25 cellular contexts compared by ENCODE assay signal in the genomic region with DNA sequence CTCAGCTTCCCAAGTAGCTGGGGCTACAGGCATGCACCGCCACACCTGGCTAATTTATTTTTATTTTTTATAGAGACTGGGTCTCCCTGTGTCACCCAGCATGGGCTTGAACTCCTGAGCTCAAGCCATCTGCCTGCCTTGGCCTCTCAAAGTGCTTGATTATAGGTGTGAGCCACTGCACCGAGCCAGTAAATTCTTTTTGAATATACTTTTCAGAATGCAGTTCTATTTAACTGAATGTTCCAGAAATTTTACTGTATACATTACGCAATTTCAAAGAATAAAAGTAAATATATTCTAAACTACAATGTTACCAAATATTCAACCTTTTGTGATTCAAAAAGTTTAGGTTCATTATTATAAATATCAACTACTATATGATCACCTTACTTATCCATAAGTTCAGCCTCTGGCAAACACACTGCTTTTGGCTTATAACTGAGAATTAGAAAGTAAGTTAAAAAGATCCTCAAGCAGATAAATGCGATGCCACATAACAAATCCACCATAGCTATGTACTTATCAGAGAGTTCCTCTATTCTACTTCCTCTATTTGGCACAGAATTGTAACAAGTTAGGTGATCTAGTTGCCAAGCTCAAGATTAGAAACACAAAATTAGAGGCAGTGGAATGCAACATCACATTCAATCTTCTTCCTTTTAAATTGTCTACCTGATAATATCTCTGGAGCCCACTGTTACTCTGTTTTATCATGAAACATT.
DNase-seq lines count a peak whose midpoint lies in the region; ATAC-seq and TF ChIP-seq lines count a peak whose summit lies in the region.
"Had no signal": no experiment of that assay in that cellular context is flagged by ENCODE, and none has a peak within 500 bp of the region (broad histone marks: within the 10 kb centered on the region; RNA-seq: fewer than 3 reads in every experiment).

No MANE protein-coding gene starts in this region.

- intact Hi-C loops in left lung (cut with DNase I): no loop called here
- intact Hi-C loops in body of pancreas (cut with DNase I): no loop called here

- no peaks in the 10 kb centered on the region for H4K20me1 ChIP-seq in DOHH2 (ENCODE audit: control insufficient read depth, insufficient read depth, low read depth, low read length)

- DNase-seq in Kasumi-1 (lab: John Stamatoyannopoulos, UW) (peak; percentile 92 to 95), SKM-1 (lab: John Stamatoyannopoulos, UW; ENCODE audit: unreplicated experiment) (peak; percentile 70), left lung (no peak), body of pancreas (no peak)
- DNase-seq in activated CD4-positive, CD25-positive, alpha-beta regulatory T cell treated with anti-CD3 and anti-CD28 coated beads, Interleukin-2, amount 50 U/mL, for 72 hours: no peak
- DNase-seq: activated CD4-positive, CD25-positive, alpha-beta regulatory T cell; activated CD8-positive, alpha-beta T cell treated with anti-CD3 and anti-CD28 coated beads for 36 hours; activated naive CD4-positive, alpha-beta T cell treated with anti-CD3 and anti-CD28 coated beads, Interleukin-2, amount 10 ng/mL, durations not matched to agents 7 days and 5 days; activated T-cell treated with anti-CD3 and anti-CD28 coated beads, Interleukin-2, amount 50 U/mL, for 24 hours; DMS79 treated with DMSO at 0.1 percent for 48 hours; endodermal cell; head of caudate nucleus; HFFc6; naive thymus-derived CD8-positive, alpha-beta T cell; NCI-H1417 treated with DMSO at 0.1 percent for 48 hours; NCI-H2171; NCI-H774; RPMI8226; stimulated activated CD4-positive, alpha-beta T cell treated with anti-CD3 and anti-CD28 coated beads, Interleukin-1b, Interleukin-23, amount 100 ng/mL, for 48 hours; stimulated activated naive CD8-positive, alpha-beta T cell treated with anti-CD3 and anti-CD28 coated beads, Interleukin-15, Interleukin-2, amounts not matched to agents 100 U/mL and 50 U/mL, for 24 hours; transverse colon had no signal

- H3K27ac ChIP-seq in DOHH2 (ENCODE audit: low read depth, low read length): peak overlapping the region; percentile 91
- H3K27ac ChIP-seq in left lung: no peak overlapping the region
- H3K27ac ChIP-seq in body of pancreas: no peak overlapping the region
- H3K27ac ChIP-seq: transverse colon had no signal

- H3K27me3 ChIP-seq in DOHH2 (ENCODE audit: control insufficient read depth, low read length) (no peaks in the 10 kb centered on the region), left lung (no peaks in the 10 kb centered on the region), body of pancreas (no peaks in the 10 kb centered on the region)
- H3K27me3 ChIP-seq: transverse colon had no signal

- WGBS in body of pancreas, 2 donors: 78 to 91% methylated on average over 4 of the region's 4 CpGs

- TF ChIP-seq POLR2A in body of pancreas (IDR thresholded peaks at IDR 0.05): no peak

- peaks cover 11% of the 10 kb centered on the region for H3K9me3 ChIP-seq in DOHH2 (ENCODE audit: control insufficient read depth, insufficient read depth, low read length)
- no peaks in the 10 kb centered on the region for H3K9me3 ChIP-seq in left lung
- H3K9me3 ChIP-seq in body of pancreas: no peaks in the 10 kb centered on the region
- H3K9me3 ChIP-seq: transverse colon had no signal

- TF ChIP-seq CTCF in DOHH2 (IDR thresholded peaks at IDR 0.05; ENCODE audit: low read depth, low read length, poor library complexity, severe bottlenecking): no peak
- no peak for TF ChIP-seq CTCF in left lung (IDR thresholded peaks at IDR 0.05)
- TF ChIP-seq CTCF in body of pancreas (IDR thresholded peaks at IDR 0.05): no peak

- peaks cover 28% of the 10 kb centered on the region for H3K79me2 ChIP-seq in DOHH2 (ENCODE audit: control insufficient read depth, low read length)

- ATAC-seq in left lung (peak; percentile 21), body of pancreas (no peak), HG03354 (IDR thresholded peaks at IDR 0.05; ENCODE audit: poor library complexity, severe bottlenecking, unreplicated experiment) (no peak), HG03432 (IDR thresholded peaks at IDR 0.05; ENCODE audit: unreplicated experiment) (no peak)
- ATAC-seq: activated CD8-positive, alpha-beta T cell treated with anti-CD3 and anti-CD28 coated beads for 36 hours; naive thymus-derived CD8-positive, alpha-beta T cell; stimulated activated naive CD8-positive, alpha-beta T cell treated with anti-CD3 and anti-CD28 coated beads, Interleukin-15, Interleukin-2, amounts not matched to agents 100 U/mL and 50 U/mL, for 24 hours had no signal

- peaks cover 56% of the 10 kb centered on the region for H3F3A ChIP-seq in DOHH2 (ENCODE audit: control insufficient read depth, insufficient read depth)

- H3K4me2 ChIP-seq in DOHH2 (ENCODE audit: low read length): peak overlapping the region; percentile 69

- H3K9me2 ChIP-seq in DOHH2 (replicated peaks; ENCODE audit: control insufficient read depth, low read length): no peaks in the 10 kb centered on the region

- peaks cover 79% of the 10 kb centered on the region for H3K4me1 ChIP-seq in DOHH2 (ENCODE audit: control insufficient read depth, low read length)
- no peaks in the 10 kb centered on the region for H3K4me1 ChIP-seq in left lung
- no peaks in the 10 kb centered on the region for H3K4me1 ChIP-seq in body of pancreas
- H3K4me1 ChIP-seq: transverse colon had no signal

- H3K4me3 ChIP-seq in DOHH2 (ENCODE audit: low read length) (peak overlapping the region; percentile 47), left lung (no peak overlapping the region), body of pancreas (no peak overlapping the region)
- H3K4me3 ChIP-seq: lung, transverse colon had no signal

- H3K36me3 ChIP-seq in DOHH2 (ENCODE audit: control insufficient read depth, low read length) (peaks cover 74% of the 10 kb centered on the region), left lung (no peaks in the 10 kb centered on the region), body of pancreas (replicated peaks in 1 of 2; ENCODE audit: insufficient read depth in 1 of 2, low read depth in 2 of 2) (no peaks in the 10 kb centered on the region)
- H3K36me3 ChIP-seq: transverse colon had no signal

Comparison
In these comparisons a context has a peak if more than half of its experiments do, and no peak if none do; other contexts are left out.
1. DNase-seq: peak in Kasumi-1 (2 of 2) and SKM-1 (single experiment); none in left lung (0 of 2), body of pancreas (0 of 4) and activated CD4-positive, CD25-positive, alpha-beta regulatory T cell treated with anti-CD3 and anti-CD28 coated beads, Interleukin-2, amount 50 U/mL, for 72 hours (single experiment).